1 cellular context compared by ENCODE assay signal in genomic region chr19:49469828-49470614, GRCh38.
TF ChIP-seq lines count a peak whose summit lies in the region.

No MANE protein-coding gene starts in this region.

TF ChIP-seq in GM12878, 131 proteins besides CTCF, POLR2A, EP300 and RAD21 (continued from another document):
- TF ChIP-seq JUNB (IDR thresholded peaks at IDR 0.05): no peak
- TF ChIP-seq BACH1 (IDR thresholded peaks at IDR 0.05; ENCODE audit: borderline replicate concordance): peak; percentile 34; the same call in 1 of the 2 replicates
- peak; percentile 72; the same call in 1 of the 2 replicates for TF ChIP-seq ZNF217 (IDR thresholded peaks at IDR 0.05)
- TF ChIP-seq TCF3 (IDR thresholded peaks at IDR 0.05; ENCODE audit: borderline replicate concordance, insufficient read depth, low read depth, low read length): peak; percentile 68; the same call in 1 of the 2 replicates
- no peak; the same call in 1 of the 2 replicates for TF ChIP-seq HCFC1 (IDR thresholded peaks at IDR 0.05; ENCODE audit: low read length)
- TF ChIP-seq FOXM1 (IDR thresholded peaks at IDR 0.05; ENCODE audit: low read depth, low read length): peak; percentile 82
- no peak for TF ChIP-seq KDM1A (IDR thresholded peaks at IDR 0.05; ENCODE audit: borderline replicate concordance)
- no peak for TF ChIP-seq SUZ12 (IDR thresholded peaks at IDR 0.05; ENCODE audit: unreplicated experiment)
- TF ChIP-seq PBX3 (IDR thresholded peaks at IDR 0.05; ENCODE audit: insufficient replicate concordance, low read depth, low read length): peak; percentile 4
- peak; percentile 64; the same call in 1 of the 2 replicates for TF ChIP-seq CBFB (IDR thresholded peaks at IDR 0.05; ENCODE audit: low read depth)
